8 cellular contexts compared by ENCODE assay signal in genomic region chr22:41699264-41700104, GRCh38. TPM values are rescaled to one million over a fixed set of nuclear protein-coding genes. Genes with fewer than 3 reads are reported as not detected.
A peak's percentile ranks its signal among the peaks of the same experiment; 100 is the strongest.
DNase-seq lines count a peak whose midpoint lies in the region; ATAC-seq and TF ChIP-seq lines count a peak whose summit lies in the region.

MEI1 (plus strand) TSS chr22:41699503; CDS start chr22:41699539, 36 bp downstream.

- TF ChIP-seq CTCF in vagina (IDR thresholded peaks at IDR 0.05): no peak

- TF ChIP-seq POLR2A in GM19099 (IDR thresholded peaks at IDR 0.05; ENCODE audit: extremely low read depth, insufficient read length, low read depth) (peak; percentile 52), vagina (IDR thresholded peaks at IDR 0.05) (no peak)

- H3K4me1 ChIP-seq in effector memory CD4-positive, alpha-beta T cell (ENCODE audit: control insufficient read depth, insufficient read depth, low read length, poor library complexity, severe bottlenecking): peaks cover 17% of the 10 kb centered on the region
- H3K4me1 ChIP-seq in mucosa of stomach (ENCODE audit: control insufficient read depth, insufficient read depth, low read length) (peaks cover 12% of the 10 kb centered on the region), vagina (peaks cover 19% of the 10 kb centered on the region)

- peak within 1 kb of the TSS; percentile 13 for H3K4me3 ChIP-seq in effector memory CD4-positive, alpha-beta T cell (ENCODE audit: insufficient read depth, low read depth, low read length, poor library complexity, severe bottlenecking)
- H3K4me3 ChIP-seq in mucosa of stomach (ENCODE audit: low read length): no peak within 1 kb of the TSS
- no peak within 1 kb of the TSS for H3K4me3 ChIP-seq in vagina

- peak within 1 kb of the TSS; percentile 41 for H3K9ac ChIP-seq in mucosa of stomach (ENCODE audit: low read length)

- no peaks in the 10 kb centered on the region for H3K9me3 ChIP-seq in effector memory CD4-positive, alpha-beta T cell (ENCODE audit: control insufficient read depth, low read length)
- H3K9me3 ChIP-seq in mucosa of stomach (ENCODE audit: control insufficient read depth, low read length): no peaks in the 10 kb centered on the region
- no peaks in the 10 kb centered on the region for H3K9me3 ChIP-seq in vagina

- H3K36me3 ChIP-seq in effector memory CD4-positive, alpha-beta T cell (ENCODE audit: control insufficient read depth, insufficient read depth, low read length): no peaks in the 10 kb centered on the region
- H3K36me3 ChIP-seq in mucosa of stomach (ENCODE audit: control insufficient read depth, insufficient read depth, low read length): no peaks in the 10 kb centered on the region
- no peaks in the 10 kb centered on the region for H3K36me3 ChIP-seq in vagina

- DNase-seq in activated CD8-positive, alpha-beta memory T cell treated with anti-CD3 and anti-CD28 coated beads for 1 hour (ENCODE audit: extremely low read depth in 1 of 2, low read depth in 1 of 2): peak; percentile 78 to 83
- DNase-seq in effector memory CD4-positive, alpha-beta T cell: peak; percentile 79 to 88 (median 81)
- DNase-seq in stimulated activated CD8-positive, alpha-beta memory T cell treated with anti-CD3 and anti-CD28 coated beads, Interleukin-4, amount 100 ng/mL, for 48 hours: peak; percentile 93
- DNase-seq in vagina (ENCODE audit: extremely low spot score in 2 of 2) (no peak), Kasumi-1 (lab: John Stamatoyannopoulos, UW) (no peak)

- intact Hi-C loops in vagina (cut with DNase I): no loop called here

- H3K27me3 ChIP-seq in effector memory CD4-positive, alpha-beta T cell (replicated peaks; ENCODE audit: control insufficient read depth, insufficient read depth, low read length, poor library complexity, severe bottlenecking): no peaks in the 10 kb centered on the region
- H3K27me3 ChIP-seq in mucosa of stomach (ENCODE audit: control insufficient read depth, insufficient read depth, low read length) (no peaks in the 10 kb centered on the region), vagina (no peaks in the 10 kb centered on the region)

- ATAC-seq in GM21447 (IDR thresholded peaks at IDR 0.05; ENCODE audit: unreplicated experiment): no peak

- H3K27ac ChIP-seq in effector memory CD4-positive, alpha-beta T cell (ENCODE audit: insufficient read depth, low read length, poor library complexity, severe bottlenecking): no peak within 1 kb of the TSS
- H3K27ac ChIP-seq in vagina: no peak within 1 kb of the TSS

RNA-seq across cellular contexts. Expression of gene MEI1, which starts in this region (rescaled TPM):
- 6.4 TPM for total RNA-seq in vagina

Comparison
In these comparisons a context has a peak if more than half of its experiments do, and no peak if none do; other contexts are left out.
1. DNase-seq: peak in activated CD8-positive, alpha-beta memory T cell treated with anti-CD3 and anti-CD28 coated beads for 1 hour (2 of 2), effector memory CD4-positive, alpha-beta T cell (3 of 3) and stimulated activated CD8-positive, alpha-beta memory T cell treated with anti-CD3 and anti-CD28 coated beads, Interleukin-4, amount 100 ng/mL, for 48 hours (single experiment); none in vagina (0 of 2) and Kasumi-1 (0 of 2).